In genomic region chr1:226424228-226425003, GRCh38 we compare ENCODE assay signal across 8 cellular contexts. TPM values are rescaled to one million over a fixed set of nuclear protein-coding genes. Genes with fewer than 3 reads are reported as not detected.
DNase-seq lines count a peak whose midpoint lies in the region; ATAC-seq and TF ChIP-seq lines count a peak whose summit lies in the region.

No MANE protein-coding gene starts in this region.

- H3K36me3 ChIP-seq in KMS-11 (ENCODE audit: insufficient read depth): no peaks in the 10 kb centered on the region
- no peaks in the 10 kb centered on the region for H3K36me3 ChIP-seq in naive thymus-derived CD4-positive, alpha-beta T cell (ENCODE audit: control insufficient read depth in 2 of 3, insufficient read depth in 3 of 3, low read length in 3 of 3)

- no peaks in the 10 kb centered on the region for H3K27me3 ChIP-seq in KMS-11 (ENCODE audit: insufficient read depth, low read depth)
- no peaks in the 10 kb centered on the region for H3K27me3 ChIP-seq in naive thymus-derived CD4-positive, alpha-beta T cell (ENCODE audit: control insufficient read depth in 2 of 2, insufficient read depth in 2 of 2, low read length in 2 of 2)

- H4K20me1 ChIP-seq in KMS-11 (ENCODE audit: insufficient read depth): no peaks in the 10 kb centered on the region

- no peaks in the 10 kb centered on the region for H3K9me3 ChIP-seq in naive thymus-derived CD4-positive, alpha-beta T cell (ENCODE audit: control insufficient read depth in 2 of 3, low read length in 3 of 3)

- peak overlapping the region in 1 of 10 donors; percentile 21 for H3K4me3 Mint-ChIP-seq in naive thymus-derived CD4-positive, alpha-beta T cell

- peaks cover 0 to 8% (median 0%) of the 10 kb centered on the region in 5 donors for H3K27me3 Mint-ChIP-seq in naive thymus-derived CD4-positive, alpha-beta T cell

- no peaks in the 10 kb centered on the region for H3K9me3 Mint-ChIP-seq in naive thymus-derived CD4-positive, alpha-beta T cell

- ATAC-seq in naive thymus-derived CD4-positive, alpha-beta T cell: peak; percentile 68
- no peak for ATAC-seq in HG03135 (IDR thresholded peaks at IDR 0.05; ENCODE audit: unreplicated experiment)
- no peak for ATAC-seq in HG03159 (IDR thresholded peaks at IDR 0.05; ENCODE audit: unreplicated experiment)

- peaks cover 18% of the 10 kb centered on the region for H3K4me1 ChIP-seq in KMS-11 (ENCODE audit: low read depth, poor library complexity, severe bottlenecking)
- peaks cover 11% of the 10 kb centered on the region in 2 donors for H3K4me1 ChIP-seq in naive thymus-derived CD4-positive, alpha-beta T cell (ENCODE audit: control insufficient read depth in 2 of 2, insufficient read depth in 2 of 2, low read length in 2 of 2)

- H3K4me2 ChIP-seq in KMS-11: peak overlapping the region; percentile 19; the same call in 1 of the 2 replicates

- intact Hi-C loops in naive thymus-derived CD4-positive, alpha-beta T cell (cut with micrococcal nuclease): loop anchor here (1.0 to 2.0 kb wide), 8 partner anchors 16 to 404 kb away; partner anchors contain the start of gene PARP1 (in 1 of the 2)

- H2AFZ ChIP-seq in KMS-11 (ENCODE audit: low read depth): peak overlapping the region; percentile 18; the same call in 1 of the 2 replicates

- peaks cover 0 to 3% (median 0%) of the 10 kb centered on the region in 5 donors for H3K36me3 Mint-ChIP-seq in naive thymus-derived CD4-positive, alpha-beta T cell

- H3K27ac ChIP-seq in 22Rv1: no peak overlapping the region
- H3K27ac ChIP-seq in KMS-11: no peak overlapping the region
- no peak overlapping the region for H3K27ac ChIP-seq in RWPE1
- no peak overlapping the region for H3K27ac ChIP-seq in naive thymus-derived CD4-positive, alpha-beta T cell (ENCODE audit: low read depth, low read length)

- POLR2A ChIA-PET in RWPE1 (lab: Yijun Ruan, JAX; ENCODE audit: low non-redundant PET): no interaction called here
- POLR2A ChIA-PET in naive thymus-derived CD4-positive, alpha-beta T cell (lab: Charles Lee): interaction anchor here (0.6 to 4.8 kb wide), 9 partner anchors 9 to 996 kb away, joined by 3 to 29 read pairs (median 6); partner anchors contain the start of gene PARP1

- no peak overlapping the region for H3K27ac Mint-ChIP-seq in naive thymus-derived CD4-positive, alpha-beta T cell

- no peaks in the 10 kb centered on the region for H3K79me2 ChIP-seq in KMS-11 (ENCODE audit: insufficient read depth, low read depth)

- H3K4me1 Mint-ChIP-seq in naive thymus-derived CD4-positive, alpha-beta T cell: peaks cover 15 to 34% (median 21%) of the 10 kb centered on the region in 7 donors

- no peak overlapping the region for H3K9ac ChIP-seq in KMS-11

- TF ChIP-seq CTCF in 22Rv1 (IDR thresholded peaks at IDR 0.05) (peak; percentile 91), KMS-11 (conservative IDR thresholded peaks at IDR 0.05; ENCODE audit: low read depth, low read length) (peak; percentile 79), RWPE1 (conservative IDR thresholded peaks at IDR 0.05; ENCODE audit: low read depth) (peak; percentile 62)

- CTCF ChIA-PET in RWPE1 (lab: Yijun Ruan, JAX): interaction anchor here (0.6 to 5.5 kb wide), 19 partner anchors 11 to 1023 kb away, joined by 3 to 34 read pairs (median 4); partner anchors contain the start of genes PARP1 and STUM
- CTCF ChIA-PET in naive thymus-derived CD4-positive, alpha-beta T cell (lab: Charles Lee): interaction anchor here (0.5 to 3.8 kb wide), 15 partner anchors 11 to 470 kb away, joined by 3 to 31 read pairs (median 5); partner anchors contain the start of gene PARP1

- no peak overlapping the region for H3K4me3 ChIP-seq in KMS-11 (IDR thresholded peaks at IDR 0.05; ENCODE audit: insufficient read depth, low read depth, low read length)
- peak overlapping the region; percentile 33 for H3K4me3 ChIP-seq in naive thymus-derived CD4-positive, alpha-beta T cell (ENCODE audit: low read length)

- DNase-seq in EL (peak; percentile 31), RWPE1 (ENCODE audit: low spot score) (peak; percentile 65), epidermal melanocyte (ENCODE audit: insufficient read length, low spot score) (peak; percentile 69)
- DNase-seq in naive thymus-derived CD4-positive, alpha-beta T cell: peak in 5 of 9 donors; percentile 29 to 54 (median 44)

RNA-seq across cellular contexts. Expression of gene PARP1, which starts 16.5 kb away (rescaled TPM):
- total RNA-seq in naive thymus-derived CD4-positive, alpha-beta T cell: 100 to 1,000 TPM in 2 of 5 experiments, 10 to 100 TPM in 3; 63.6 to 165 (median 89.3) TPM
- 10 to 100 TPM; 85.6 to 95.1 TPM for polyA plus RNA-seq in naive thymus-derived CD4-positive, alpha-beta T cell
